Comparison of ENCODE assay signal across 22 cellular contexts in genomic region chr7:84654287-84654686, GRCh38.
"Had no signal": no experiment of that assay in that cellular context is flagged by ENCODE, and none has a peak within 500 bp of the region (broad histone marks: within the 10 kb centered on the region; RNA-seq: fewer than 3 reads in every experiment).

No MANE protein-coding gene starts in this region.

- H3K36me3 ChIP-seq: brain microvascular endothelial cell, spleen, tibial nerve had no signal

- DNase-seq: activated CD4-positive, alpha-beta T cell treated with anti-CD3 and anti-CD28 coated beads, Interleukin-2, amount 10 ng/mL, durations not matched to agents 7 days and 5 days; activated CD4-positive, CD25-positive, alpha-beta regulatory T cell treated with anti-CD3 and anti-CD28 coated beads, Interleukin-2, amount 50 U/mL, for 72 hours; activated CD8-positive, alpha-beta T cell treated with anti-CD3 and anti-CD28 coated beads for 36 hours; activated gamma-delta T cell treated with Interleukin-2 at 50 U/mL for 16 hours; activated naive CD4-positive, alpha-beta T cell treated with anti-CD3 and anti-CD28 coated beads, Interleukin-2, amount 50 U/mL, for 16 hours; activated T-cell treated with anti-CD3 and anti-CD28 coated beads, Interleukin-2, amount 50 U/mL, for 4 hours; amniotic stem cell; brain microvascular endothelial cell; caudate nucleus; cortex of kidney; foreskin fibroblast; head of caudate nucleus; hypothalamus; naive B cell; nephron progenitor cell; occipital lobe; right cardiac atrium; spleen; stimulated activated naive CD4-positive, alpha-beta T cell treated with Interleukin-2 at 50 U/mL for 16 hours; T-helper 17 cell had no signal

- H3K4me3 ChIP-seq: spleen, tibial nerve had no signal

- ATAC-seq: activated CD8-positive, alpha-beta T cell treated with anti-CD3 and anti-CD28 coated beads for 36 hours; activated T-cell treated with anti-CD3 and anti-CD28 coated beads, Interleukin-2, amount 50 U/mL, for 4 hours; activated T-helper 17 cell treated with anti-CD3 and anti-CD28 coated beads, Interleukin-2, amount 50 U/mL, for 72 hours; right cardiac atrium; T-helper 17 cell had no signal

- H3K4me1 ChIP-seq: spleen, tibial nerve had no signal

- H3K27ac ChIP-seq: brain microvascular endothelial cell, spleen, tibial nerve had no signal

- H3K27me3 ChIP-seq: brain microvascular endothelial cell, spleen, tibial nerve had no signal

- H3K9me3 ChIP-seq: tibial nerve had no signal
